ENCODE assay signal across 24 cellular contexts in genomic region chr20:62148908-62149314, GRCh38. TPM values are rescaled to one million over a fixed set of nuclear protein-coding genes. Genes with fewer than 3 reads are reported as not detected.
DNase-seq lines count a peak whose midpoint lies in the region; FAIRE-seq and TF ChIP-seq lines count a peak whose summit lies in the region.
"Had no signal": no experiment of that assay in that cellular context is flagged by ENCODE, and none has a peak within 500 bp of the region (broad histone marks: within the 10 kb centered on the region; RNA-seq: fewer than 3 reads in every experiment).

No MANE protein-coding gene starts in this region.

- H3K36me3 ChIP-seq in NT2/D1 (ENCODE audit: insufficient read depth, insufficient read length, low read length) (peaks cover 65% of the 10 kb centered on the region), kidney (ENCODE audit: control insufficient read depth in 1 of 2, insufficient read depth in 2 of 2, low read length in 2 of 2) (peaks cover 3 to 5% of the 10 kb centered on the region in 2 donors), osteoblast (ENCODE audit: insufficient read depth, low read length) (peaks cover 9% of the 10 kb centered on the region), small intestine (ENCODE audit: control insufficient read depth in 2 of 2, insufficient read depth in 2 of 2, low read length in 2 of 2) (no peaks in the 10 kb centered on the region)

- H3K4me1 ChIP-seq in H9 (ENCODE audit: insufficient read depth, low read length) = peaks cover 9% of the 10 kb centered on the region; the same call in 1 of the 2 replicates
- peaks cover 17% of the 10 kb centered on the region for H3K4me1 ChIP-seq in NT2/D1 (ENCODE audit: insufficient read depth, insufficient read length)
- peaks cover 18 to 38% of the 10 kb centered on the region in 2 donors for H3K4me1 ChIP-seq in kidney (ENCODE audit: control insufficient read depth in 1 of 2, insufficient read depth in 1 of 2, low read depth in 1 of 2, low read length in 2 of 2)
- H3K4me1 ChIP-seq in osteoblast (ENCODE audit: insufficient read depth, low read length) = peaks cover 8% of the 10 kb centered on the region
- H3K4me1 ChIP-seq in small intestine (ENCODE audit: control insufficient read depth in 2 of 2, insufficient read depth in 1 of 2, low read depth in 1 of 2, low read length in 1 of 2) = peaks cover 4 to 5% of the 10 kb centered on the region in 2 donors

- no peak overlapping the region for H2BK5ac ChIP-seq in H9 (ENCODE audit: insufficient read length, low read length)

- TF ChIP-seq CTCF in H9 (conservative IDR thresholded peaks at IDR 0.05) (no peak), kidney (IDR thresholded peaks at IDR 0.05; ENCODE audit: borderline replicate concordance, extremely low read depth, insufficient read depth) (no peak), osteoblast (IDR thresholded peaks at IDR 0.05; ENCODE audit: extremely low read depth, low read depth, low read length) (no peak)

- WGBS in H9 (ENCODE audit: extremely low coverage, insufficient read length, low lambda C conversion rate) = no CpG with 5 or more reads among the region's 20 CpGs
- 80 to 86% (median 83%) methylated on average over 19 to 20 of the region's 20 CpGs for WGBS in small intestine, 3 donors

- H2AFZ ChIP-seq in H9 (ENCODE audit: low read length) (no peak overlapping the region), osteoblast (ENCODE audit: low read length) (no peak overlapping the region)

- H3K4me3 ChIP-seq in NT2/D1 (ENCODE audit: insufficient read length, low read depth) = no peak overlapping the region
- H3K4me3 ChIP-seq in kidney (ENCODE audit: low read length in 2 of 2) = no peak overlapping the region
- H3K4me3 ChIP-seq in osteoblast (ENCODE audit: insufficient read depth, low read length) = no peak overlapping the region
- no peak overlapping the region for H3K4me3 ChIP-seq in small intestine (ENCODE audit: low read depth in 1 of 2, low read length in 2 of 2)
- H3K4me3 ChIP-seq: MG63, psoas muscle, thoracic aorta had no signal

- H2AK5ac ChIP-seq in H9 (ENCODE audit: insufficient read length, low read length) = no peak overlapping the region

- no peak overlapping the region for H3K56ac ChIP-seq in H9 (ENCODE audit: insufficient read length, low read depth, low read length)

- no peak overlapping the region for H2BK12ac ChIP-seq in H9 (ENCODE audit: insufficient read length, low read depth, low read length)

- no peak overlapping the region for H4K91ac ChIP-seq in H9 (ENCODE audit: insufficient read length, low read depth, low read length)

- no peak overlapping the region for H3K23ac ChIP-seq in H9 (ENCODE audit: insufficient read length, low read depth, low read length)

- no peak overlapping the region for H3K18ac ChIP-seq in H9 (ENCODE audit: insufficient read length, low read depth, low read length)

- no peaks in the 10 kb centered on the region for H3K27me3 Mint-ChIP-seq in H9 (ENCODE audit: low read depth)
- H3K27me3 Mint-ChIP-seq: CD4-positive, alpha-beta T cell; stimulated activated memory B cell treated with anti-CD40 and anti-IgM and Interleukin-4, amounts not matched to agents 10 μg/mL and 1 μg/mL and 100 μg/mL, for 72 hours had no signal

- no peak overlapping the region for H3K27ac ChIP-seq in H9 (ENCODE audit: insufficient read length, low read depth, low read length)
- H3K27ac ChIP-seq in kidney (ENCODE audit: low read depth in 2 of 2, low read length in 2 of 2) = peak overlapping the region; percentile 2 to 67
- no peak overlapping the region for H3K27ac ChIP-seq in osteoblast (ENCODE audit: low read depth, low read length)
- H3K27ac ChIP-seq in small intestine (ENCODE audit: low read depth in 1 of 2, low read length in 1 of 2) = no peak overlapping the region
- H3K27ac ChIP-seq: psoas muscle, thoracic aorta had no signal

- H3K27me3 ChIP-seq in H9 (ENCODE audit: insufficient read depth, low read length) (no peaks in the 10 kb centered on the region), NT2/D1 (ENCODE audit: insufficient read depth, insufficient read length) (peaks cover 11% of the 10 kb centered on the region), osteoblast (ENCODE audit: insufficient read depth, low read length) (no peaks in the 10 kb centered on the region), small intestine (ENCODE audit: control insufficient read depth in 2 of 2, insufficient read depth in 2 of 2, low read length in 2 of 2) (no peaks in the 10 kb centered on the region)
- H3K27me3 ChIP-seq: MG63 had no signal

- no peak overlapping the region for H3K4ac ChIP-seq in H9 (ENCODE audit: low read depth, low read length)

- no peak overlapping the region for H2BK15ac ChIP-seq in H9 (ENCODE audit: low read depth, low read length)

- H4K20me1 ChIP-seq in H9 (ENCODE audit: control insufficient read depth, insufficient read depth, insufficient read length) = no peaks in the 10 kb centered on the region
- H4K20me1 ChIP-seq in osteoblast (ENCODE audit: insufficient read depth, low read length) = peaks cover 79% of the 10 kb centered on the region

- no peak overlapping the region for H4K8ac ChIP-seq in H9 (replicated peaks; ENCODE audit: insufficient read length, low read depth, low read length)

- H3K4me2 ChIP-seq in H9 (ENCODE audit: insufficient read depth, insufficient read length, low read length) (no peak overlapping the region), osteoblast (ENCODE audit: insufficient read depth, low read length) (no peak overlapping the region)

- H3K4me3 Mint-ChIP-seq in H9 = no peak overlapping the region; a peak in 1 of 5 replicates
- H3K4me3 Mint-ChIP-seq: activated T-cell treated with anti-CD3 and anti-CD28 coated beads, Interleukin-2, amount 50 U/mL, for 4 hours; CD4-positive, alpha-beta T cell; stimulated activated memory B cell treated with anti-CD40 and anti-IgM and Interleukin-4, amounts not matched to agents 10 μg/mL and 1 μg/mL and 100 μg/mL, for 72 hours had no signal

- H3K79me2 ChIP-seq in H9 (ENCODE audit: insufficient read depth, low read length) (peaks cover 67% of the 10 kb centered on the region), osteoblast (ENCODE audit: insufficient read depth, low read length) (peaks cover 98% of the 10 kb centered on the region)

- no peak for FAIRE-seq in kidney (lab: Jason Lieb, UNC)
- FAIRE-seq in small intestine (lab: Jason Lieb, UNC) = no peak
- FAIRE-seq: endothelial cell of umbilical vein had no signal

- intact Hi-C loops in kidney (cut with DNase I) = no loop called here

- peaks cover 27 to 38% (median 33%) of the 10 kb centered on the region in 3 experiments for H3K36me3 Mint-ChIP-seq in H9 (ENCODE audit: insufficient read depth in 1 of 3, low read depth in 3 of 3)

- H3K9me3 ChIP-seq in H9 (ENCODE audit: control insufficient read depth, low read depth, low read length) = no peaks in the 10 kb centered on the region
- peaks cover 19% of the 10 kb centered on the region; the same call in 1 of the 2 replicates for H3K9me3 ChIP-seq in NT2/D1 (ENCODE audit: insufficient read depth, low read length)
- H3K9me3 ChIP-seq in kidney (ENCODE audit: control insufficient read depth in 1 of 2, low read length in 2 of 2) = no peaks in the 10 kb centered on the region
- H3K9me3 ChIP-seq in osteoblast (ENCODE audit: low read depth, low read length) = no peaks in the 10 kb centered on the region
- peaks cover 2% of the 10 kb centered on the region for H3K9me3 ChIP-seq in small intestine (ENCODE audit: control insufficient read depth, low read depth)
- H3K9me3 ChIP-seq: MG63, psoas muscle, thoracic aorta had no signal

- peaks cover 6% of the 10 kb centered on the region in 2 experiments; a peak in 3 of 5 replicates for H3K9me3 Mint-ChIP-seq in H9
- H3K9me3 Mint-ChIP-seq: CD4-positive, alpha-beta T cell had no signal

- H2BK20ac ChIP-seq in H9 (ENCODE audit: low read depth, low read length, poor library complexity, severe bottlenecking) = no peak overlapping the region

- H3K4me1 Mint-ChIP-seq in H9 = peaks cover 35% of the 10 kb centered on the region in 2 experiments

- peak overlapping the region; percentile 60 for H3K14ac ChIP-seq in H9 (ENCODE audit: insufficient read depth, low read length)

- no peak overlapping the region for H3T11ph ChIP-seq in H9 (ENCODE audit: low read length)

- H4K5ac ChIP-seq in H9 (ENCODE audit: insufficient read length, low read depth, low read length) = no peak overlapping the region

- H2BK120ac ChIP-seq in H9 (ENCODE audit: low read depth, low read length, poor library complexity, severe bottlenecking) = no peak overlapping the region

- no peaks in the 10 kb centered on the region for H3K23me2 ChIP-seq in H9 (ENCODE audit: insufficient read length, low read depth, low read length, poor library complexity, severe bottlenecking)

- peak overlapping the region in 2 of 3 experiments; percentile 65 to 86; a peak in 4 of 7 replicates for H3K27ac Mint-ChIP-seq in H9
- H3K27ac Mint-ChIP-seq: CD4-positive, alpha-beta T cell; stimulated activated memory B cell treated with anti-CD40 and anti-IgM and Interleukin-4, amounts not matched to agents 10 μg/mL and 1 μg/mL and 100 μg/mL, for 72 hours had no signal

- DNase-seq in H9 = no peak
- no peak for DNase-seq in NT2/D1 (ENCODE audit: low read depth, low spot score)
- no peak for DNase-seq in kidney
- peak; percentile 69 for DNase-seq in osteoblast (ENCODE audit: insufficient read length, low spot score, missing footprints)
- DNase-seq in small intestine = no peak
- no peak for DNase-seq in effector CD4-positive, alpha-beta T cell
- no peak for DNase-seq in CD1c-positive myeloid dendritic cell (ENCODE audit: extremely low spot score)
- DNase-seq: activated CD4-positive, CD25-positive, alpha-beta regulatory T cell treated with anti-CD3 and anti-CD28 coated beads, Interleukin-2, amount 50 U/mL, for 72 hours; activated CD8-positive, alpha-beta memory T cell treated with anti-CD3 and anti-CD28 coated beads for 24 hours; activated naive CD4-positive, alpha-beta T cell treated with Interleukin-2 at 50 U/mL for 16 hours; activated T-cell treated with anti-CD3 and anti-CD28 coated beads, Interleukin-2, amount 50 U/mL, for 4 hours; CD4-positive, alpha-beta T cell; DMS153; GF-D8; glutamatergic neuron; left colon; MG63; NCI-H1436 treated with DMSO at 0.1 percent for 48 hours; NCI-H2171; NCI-H524 treated with DMSO at 0.1 percent for 48 hours had no signal

- no peak overlapping the region for H3K9ac ChIP-seq in H9 (ENCODE audit: extremely low read depth, insufficient read length, low read length)
- H3K9ac ChIP-seq in NT2/D1 (ENCODE audit: insufficient read length, low read depth) = peak overlapping the region; percentile 16
- no peak overlapping the region for H3K9ac ChIP-seq in kidney (ENCODE audit: low read length in 2 of 2)

- H3K79me1 ChIP-seq in H9 (ENCODE audit: insufficient read depth, low read depth, low read length, poor library complexity, severe bottlenecking) = peaks cover 19% of the 10 kb centered on the region

RNA-seq across cellular contexts. Expression of gene SS18L1, which starts 5.3 kb away (rescaled TPM):
- 18.8 and 22.2 TPM in 2 replicates for total RNA-seq in H9 (2021)
- total RNA-seq in kidney = 12.0 TPM
- polyA plus RNA-seq in kidney (ENCODE audit: insufficient read depth, low read depth, low replicate concordance) = 6.5 TPM
- total RNA-seq in osteoblast = 12.7 TPM in 2 replicates
- 10 to 100 TPM in 1 of 3 donors, 1 to 10 TPM in 2; 7.5 to 13.0 (median 9.7) TPM for polyA plus RNA-seq in small intestine

RNA-seq across cellular contexts. Expression of gene PSMA7, which starts 5.7 kb away (rescaled TPM):
- 332 and 337 TPM in 2 replicates for total RNA-seq in H9 (2021)
- total RNA-seq in kidney = 190 TPM
- polyA plus RNA-seq in kidney (ENCODE audit: insufficient read depth, low read depth, low replicate concordance) = 315 TPM
- 208 and 215 TPM in 2 replicates for total RNA-seq in osteoblast
- polyA plus RNA-seq in small intestine = 100 to 1,000 TPM; 307 to 378 (median 313) TPM

RNA-seq across cellular contexts. Expression of gene LSM14B, which starts 26.6 kb away (rescaled TPM):
- total RNA-seq in H9 (2021) = 77.9 and 82.4 TPM in 2 replicates
- 31.6 TPM for total RNA-seq in kidney
- polyA plus RNA-seq in kidney (ENCODE audit: insufficient read depth, low read depth, low replicate concordance) = 18.0 TPM
- 41.8 and 48.5 TPM in 2 replicates for total RNA-seq in osteoblast
- polyA plus RNA-seq in small intestine = 10 to 100 TPM; 11.9 to 23.3 (median 13.0) TPM

RNA-seq across cellular contexts. Expression of gene MTG2, which starts 33.9 kb away (rescaled TPM):
- total RNA-seq in H9 (2021) (25.1 and 27.7 TPM in 2 replicates), kidney (36.1 TPM), osteoblast (22.1 and 25.0 TPM in 2 replicates)
- polyA plus RNA-seq in kidney (ENCODE audit: insufficient read depth, low read depth, low replicate concordance) (45.2 TPM), small intestine (10 to 100 TPM; 24.9 to 39.4 (median 34.4) TPM)

Comparison
In these comparisons a context has a peak if more than half of its experiments do, and no peak if none do; other contexts are left out.
1. H3K27ac ChIP-seq: peak in kidney (2 of 2); none in H9 (single experiment), osteoblast (single experiment) and small intestine (0 of 2).